Comparison of ENCODE assay signal across 16 cellular contexts in the genomic region with DNA sequence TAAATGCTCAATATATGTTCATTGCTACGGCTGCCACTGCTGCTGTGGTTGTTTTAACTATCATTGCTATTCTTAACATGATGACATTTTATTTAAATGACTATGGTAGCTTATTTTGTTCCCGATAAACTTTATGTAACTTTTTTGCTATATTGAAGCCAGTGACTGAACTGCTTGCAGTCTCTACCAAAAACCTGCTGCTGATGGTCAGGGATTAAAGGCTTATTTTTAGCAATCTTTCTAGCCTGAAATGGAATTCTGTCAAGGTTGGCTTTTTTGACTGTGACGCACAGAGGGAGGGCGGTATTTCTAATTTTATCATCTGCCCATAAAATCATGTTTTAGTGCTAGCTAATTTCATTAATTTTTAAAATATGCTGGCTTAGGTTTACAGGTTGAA.
DNase-seq lines count a peak whose midpoint lies in the region; ATAC-seq and TF ChIP-seq lines count a peak whose summit lies in the region.
"Had no signal": no experiment of that assay in that cellular context is flagged by ENCODE, and none has a peak within 500 bp of the region (broad histone marks: within the 10 kb centered on the region; RNA-seq: fewer than 3 reads in every experiment).

No MANE protein-coding gene starts in this region.

- H3K27me3 ChIP-seq in ascending aorta (no peaks in the 10 kb centered on the region), aorta (ENCODE audit: control insufficient read depth in 1 of 2, insufficient read depth in 2 of 2, low read length in 1 of 2) (no peaks in the 10 kb centered on the region)

- peak; percentile 64 for ATAC-seq in aorta (ENCODE audit: low FRiP score)
- ATAC-seq: GM23338, HCT116 had no signal

- peaks cover 0 to 8% of the 10 kb centered on the region in 2 donors for H3K4me1 ChIP-seq in ascending aorta
- no peaks in the 10 kb centered on the region for H3K4me1 ChIP-seq in aorta (ENCODE audit: control insufficient read depth in 1 of 2, insufficient read depth in 2 of 2, low read length in 2 of 2)

- no peak for TF ChIP-seq CTCF in ascending aorta (IDR thresholded peaks at IDR 0.05)
- no peak for TF ChIP-seq CTCF in retinal pigment epithelial cell (conservative IDR thresholded peaks at IDR 0.05; ENCODE audit: low read depth, low read length)

- H3K4me3 ChIP-seq in ascending aorta (peak overlapping the region in 1 of 2 donors; percentile 37), retinal pigment epithelial cell (ENCODE audit: low read length) (no peak overlapping the region), aorta (ENCODE audit: low read length in 2 of 2) (no peak overlapping the region)
- H3K4me3 ChIP-seq: GM23338 had no signal

- H3K27ac ChIP-seq in ascending aorta (peak overlapping the region; percentile 80 to 92), aorta (ENCODE audit: low read depth in 1 of 2, low read length in 2 of 2) (peak overlapping the region in 1 of 2 donors; percentile 76)

- H3K36me3 ChIP-seq in ascending aorta = no peaks in the 10 kb centered on the region
- H3K36me3 ChIP-seq in aorta (ENCODE audit: control insufficient read depth in 1 of 2, insufficient read depth in 2 of 2, low read length in 1 of 2) = no peaks in the 10 kb centered on the region

- DNase-seq in ascending aorta (ENCODE audit: low spot score in 2 of 2) (no peak), cerebellar cortex (ENCODE audit: low spot score) (peak; percentile 13), retinal pigment epithelial cell (ENCODE audit: low read depth) (peak; percentile 48), aorta (no peak), NCI-H1105 treated with DMSO at 0.1 percent for 48 hours (lab: John Stamatoyannopoulos, UW) (no peak)
- no peak for DNase-seq in stimulated activated CD4-positive, alpha-beta T cell treated with anti-CD3 and anti-CD28 coated beads, Interleukin-4, amount 100 ng/mL, for 1 hour
- DNase-seq in activated CD4-positive, alpha-beta T cell treated with anti-CD3 and anti-CD28 coated beads for 48 hours = no peak
- DNase-seq: C1 segment of cervical spinal cord; Calu3; CD4-positive, alpha-beta memory T cell; COR-L47; DMS53; DMS79 treated with DMSO at 0.1 percent for 48 hours; H9 had no signal

- no peaks in the 10 kb centered on the region for H3K9me3 ChIP-seq in ascending aorta
- no peaks in the 10 kb centered on the region for H3K9me3 ChIP-seq in aorta (ENCODE audit: control insufficient read depth, low read length)

- intact Hi-C loops in ascending aorta (cut with DNase I) (loop anchor here (5.0 to 10.0 kb wide), 3 partner anchors 37 to 625 kb away; partner anchors contain the start of gene KAT2B), aorta (cut with DNase I) (loop anchor here in 1 of 2 donors (5.0 to 10.0 kb wide), 3 partner anchors 37 to 115 kb away; no protein-coding TSS in a partner anchor)

- WGBS in aorta, 2 donors = 2 to 7% methylated on average over 4 of the region's 4 CpGs

Comparison
In these comparisons a context has a peak if more than half of its experiments do, and no peak if none do; other contexts are left out.
1. DNase-seq: peak in cerebellar cortex (single experiment) and retinal pigment epithelial cell (single experiment); none in ascending aorta (0 of 2), aorta (0 of 2), stimulated activated CD4-positive, alpha-beta T cell treated with anti-CD3 and anti-CD28 coated beads, Interleukin-4, amount 100 ng/mL, for 1 hour (single experiment), NCI-H1105 treated with DMSO at 0.1 percent for 48 hours (single experiment) and activated CD4-positive, alpha-beta T cell treated with anti-CD3 and anti-CD28 coated beads for 48 hours (single experiment).